Comparison of ENCODE assay signal across 16 cellular contexts in the genomic region with DNA sequence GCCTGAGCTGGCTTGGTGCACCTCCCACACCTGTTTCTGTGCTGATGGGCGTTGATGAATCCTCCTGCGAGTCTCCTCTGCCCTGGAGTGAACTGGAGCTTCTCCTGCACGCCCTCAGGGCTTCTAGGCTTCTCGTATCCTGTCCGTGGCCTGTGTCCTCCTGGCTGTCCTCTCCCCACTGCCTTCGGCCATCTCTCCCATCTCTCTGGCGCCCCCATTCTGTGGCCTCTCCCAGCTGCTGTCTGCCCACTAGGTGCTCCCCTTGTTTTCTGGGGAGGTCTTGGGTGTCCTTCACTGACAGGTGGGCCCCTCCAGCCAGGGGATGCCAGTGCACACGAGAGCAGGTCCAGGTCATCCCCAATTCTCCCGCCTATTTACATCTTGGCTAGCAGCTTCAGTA. TPM values are rescaled to one million over a fixed set of nuclear protein-coding genes. Genes with fewer than 3 reads are reported as not detected.
DNase-seq lines count a peak whose midpoint lies in the region; ATAC-seq, FAIRE-seq and TF ChIP-seq lines count a peak whose summit lies in the region.
"Had no signal": no experiment of that assay in that cellular context is flagged by ENCODE, and none has a peak within 500 bp of the region (broad histone marks: within the 10 kb centered on the region; RNA-seq: fewer than 3 reads in every experiment).

No MANE protein-coding gene starts in this region.

- TF ChIP-seq POLR2A in GM12892 (IDR thresholded peaks at IDR 0.05; ENCODE audit: low read depth, low read length): no peak

- H3K27me3 ChIP-seq in H7 (ENCODE audit: control insufficient read depth, insufficient read depth, low read length): no peaks in the 10 kb centered on the region
- H3K27me3 ChIP-seq: thyroid gland had no signal

- DNase-seq in ELR (ENCODE audit: low read depth): peak; percentile 44
- peak; percentile 88 for DNase-seq in H7
- DNase-seq in iPS-NIHi11 (ENCODE audit: low spot score): peak; percentile 83
- no peak for DNase-seq in mucosa of descending colon
- no peak for DNase-seq in GM12892 (ENCODE audit: insufficient read length)
- DNase-seq in stimulated activated CD4-positive, alpha-beta T cell treated with anti-CD3 and anti-CD28 coated beads, Interleukin-1b, Interleukin-23, amount 100 ng/mL, for 48 hours: no peak
- no peak for DNase-seq in frontal cortex (ENCODE audit: low spot score in 2 of 2)
- DNase-seq: activated CD4-positive, CD25-positive, alpha-beta regulatory T cell; cerebellar nuclear complex; DMS153; left cardiac atrium; NCI-H446 treated with DMSO at 0.1 percent for 48 hours; Right ventricle myocardium superior; thyroid gland had no signal

- intact Hi-C loops in mucosa of descending colon (cut with DNase I, micrococcal nuclease): no loop called here

- ATAC-seq in mucosa of descending colon: no peak
- ATAC-seq: left cardiac atrium had no signal

- H3K36me3 ChIP-seq in H7 (replicated peaks; ENCODE audit: control insufficient read depth, insufficient read depth, low read length) (no peaks in the 10 kb centered on the region), mucosa of descending colon (ENCODE audit: low read depth) (no peaks in the 10 kb centered on the region)
- H3K36me3 ChIP-seq: thyroid gland had no signal

- no peaks in the 10 kb centered on the region for H3K4me1 ChIP-seq in mucosa of descending colon (ENCODE audit: low read depth)
- H3K4me1 ChIP-seq: thyroid gland had no signal

- H3K9me3 ChIP-seq in mucosa of descending colon: no peaks in the 10 kb centered on the region
- H3K9me3 ChIP-seq: thyroid gland had no signal

- FAIRE-seq in GM12892 (lab: Jason Lieb, UNC) (no peak), frontal cortex (lab: Jason Lieb, UNC) (no peak)

- H3K4me3 ChIP-seq in H7 (ENCODE audit: insufficient read depth, low read depth, low read length) (no peak overlapping the region), WI38 (ENCODE audit: low read depth, low read length) (no peak overlapping the region), mucosa of descending colon (no peak overlapping the region)
- H3K4me3 ChIP-seq: smooth muscle cell, thyroid gland had no signal

- TF ChIP-seq CTCF in WI38 (IDR thresholded peaks at IDR 0.05; ENCODE audit: low read depth, low read length) (0 out of 2 replicates have a peak, but pooled peaks have one; percentile 11), mucosa of descending colon (IDR thresholded peaks at IDR 0.05) (no peak)

RNA-seq across cellular contexts. Expression of a gene that starts 28.8 kb away (rescaled TPM):
- total RNA-seq in H7 (2014; rRNA removed; shearing (Covaris generic)): 0.74 and 1.4 TPM in 2 replicates
- total RNA-seq in mucosa of descending colon (1 to 10 TPM; 2.0 to 3.2 (median 2.3) TPM), frontal cortex (1.2 TPM)
- 21.0 TPM for polyA plus RNA-seq in GM12892 (2012; ENCODE audit: missing spikeins)

Comparison
In these comparisons a context has a peak if more than half of its experiments do, and no peak if none do; other contexts are left out.
1. DNase-seq: peak in ELR (single experiment), H7 (single experiment) and iPS-NIHi11 (single experiment); none in mucosa of descending colon (0 of 3), GM12892 (single experiment), stimulated activated CD4-positive, alpha-beta T cell treated with anti-CD3 and anti-CD28 coated beads, Interleukin-1b, Interleukin-23, amount 100 ng/mL, for 48 hours (single experiment) and frontal cortex (0 of 2).